ENCODE assay signal across 15 cellular contexts in genomic region chr17:17511293-17511741, GRCh38. TPM values are rescaled to one million over a fixed set of nuclear protein-coding genes. Genes with fewer than 3 reads are reported as not detected.
A peak's percentile ranks its signal among the peaks of the same experiment; 100 is the strongest.
DNase-seq lines count a peak whose midpoint lies in the region; ATAC-seq and TF ChIP-seq lines count a peak whose summit lies in the region.
"Had no signal": no experiment of that assay in that cellular context is flagged by ENCODE, and none has a peak within 500 bp of the region (broad histone marks: within the 10 kb centered on the region; RNA-seq: fewer than 3 reads in every experiment).

No MANE protein-coding gene starts in this region.

- H3K27me3 ChIP-seq in DND-41 (ENCODE audit: insufficient read depth, low read length, poor library complexity) (no peaks in the 10 kb centered on the region), endocrine pancreas (ENCODE audit: control insufficient read depth, insufficient read depth, low read length) (no peaks in the 10 kb centered on the region)
- H3K27me3 ChIP-seq: colonic mucosa had no signal

- no peak overlapping the region for H2AFZ ChIP-seq in DND-41 (ENCODE audit: low read depth, low read length)

- H3K9me3 ChIP-seq in DND-41 (ENCODE audit: insufficient read depth, low read length, severe bottlenecking) = no peaks in the 10 kb centered on the region
- no peaks in the 10 kb centered on the region for H3K9me3 ChIP-seq in endocrine pancreas (ENCODE audit: control insufficient read depth, low read length)
- H3K9me3 ChIP-seq: colonic mucosa had no signal

- DNase-seq in DND-41 (peak; percentile 36), M059J (ENCODE audit: low read depth) (peak; percentile 23), posterior vena cava (ENCODE audit: low spot score) (peak; percentile 81), RPMI8226 (no peak), SW 1271 (lab: John Stamatoyannopoulos, UW) (no peak), 8988T (no peak)
- DNase-seq: activated CD4-positive, alpha-beta T cell treated with anti-CD3 and anti-CD28 coated beads for 4 hours; colonic mucosa; midbrain; NCI-H1092 treated with DMSO at 0.1 percent for 48 hours; NCI-H2081; stimulated activated CD4-positive, alpha-beta T cell treated with anti-CD3 and anti-CD28 coated beads, Interleukin-1b, Interleukin-23, amount 100 ng/mL, for 48 hours; stimulated activated naive B cell treated with anti-CD40 and anti-IgM and Interleukin-4, amounts not matched to agents 10 μg/mL and 1 μg/mL and 100 μg/mL, for 72 hours had no signal

- H3K36me3 ChIP-seq in DND-41 (ENCODE audit: insufficient read depth, low read length) = no peaks in the 10 kb centered on the region
- no peaks in the 10 kb centered on the region for H3K36me3 ChIP-seq in endocrine pancreas (ENCODE audit: control insufficient read depth, insufficient read depth, low read length)
- H3K36me3 ChIP-seq: colonic mucosa had no signal

- H3K4me2 ChIP-seq in DND-41 (ENCODE audit: insufficient read depth, low read length) = no peak overlapping the region

- H3K4me1 ChIP-seq in DND-41 (ENCODE audit: insufficient read depth, low read length) (peaks cover 13% of the 10 kb centered on the region), endocrine pancreas (ENCODE audit: control insufficient read depth, insufficient read depth, low read length) (no peaks in the 10 kb centered on the region)
- H3K4me1 ChIP-seq: colonic mucosa had no signal

- peak overlapping the region; percentile 69 for H3K27ac ChIP-seq in DND-41 (ENCODE audit: low read length)
- H3K27ac ChIP-seq: colonic mucosa had no signal

- peak; percentile 44; the same call in 2 of the 3 replicates for ATAC-seq in DND-41 (ENCODE audit: insufficient read depth, low read depth)

- H3K4me3 ChIP-seq in DND-41 (ENCODE audit: low read depth in 1 of 2, low read length in 2 of 2) (no peak overlapping the region), endocrine pancreas (ENCODE audit: control insufficient read depth, insufficient read depth, low read length) (no peak overlapping the region)
- H3K4me3 ChIP-seq: colonic mucosa had no signal

- no peaks in the 10 kb centered on the region for H4K20me1 ChIP-seq in DND-41 (ENCODE audit: insufficient read depth, low read length)

- H3K79me2 ChIP-seq in DND-41 (ENCODE audit: insufficient read depth, low read length) = no peaks in the 10 kb centered on the region

- intact Hi-C loops in posterior vena cava (cut with DNase I) = no loop called here

- H3K9ac ChIP-seq in DND-41 (ENCODE audit: low read depth, low read length) = no peak overlapping the region
- H3K9ac ChIP-seq in endocrine pancreas (ENCODE audit: control insufficient read depth, insufficient read depth, low read length) = peak overlapping the region; percentile 30

- TF ChIP-seq CTCF in DND-41 (IDR thresholded peaks at IDR 0.05; ENCODE audit: borderline replicate concordance, extremely low read depth, low read length, poor library complexity, severe bottlenecking) = peak; percentile 42

RNA-seq across cellular contexts. Expression of gene RASD1, which starts 15.1 kb away (rescaled TPM):
- total RNA-seq in M059J (2014; rRNA removed; shearing (Covaris generic)) = 2.1 and 3.0 TPM in 2 replicates
- 10 to 100 TPM in 1 of 2 donors, 1 to 10 TPM in 1; 7.4 to 40.3 TPM for total RNA-seq in posterior vena cava
- total RNA-seq: LHCN-M2 had no signal

RNA-seq across cellular contexts. Expression of gene MED9, which starts 34.5 kb away (rescaled TPM):
- total RNA-seq in M059J (2014; rRNA removed; shearing (Covaris generic)) = 20.8 and 23.1 TPM in 2 replicates
- total RNA-seq in posterior vena cava = 1 to 10 TPM; 7.0 to 8.8 TPM

Comparison
In these comparisons a context has a peak if more than half of its experiments do, and no peak if none do; other contexts are left out.
1. DNase-seq: peak in DND-41 (single experiment), M059J (single experiment) and posterior vena cava (single experiment); none in RPMI8226 (single experiment), SW 1271 (0 of 2) and 8988T (single experiment).